8 cellular contexts compared by ENCODE assay signal in genomic region chr11:119334173-119334930, GRCh38. TPM values are rescaled to one million over a fixed set of nuclear protein-coding genes. Genes with fewer than 3 reads are reported as not detected.
DNase-seq lines count a peak whose midpoint lies in the region; ATAC-seq, FAIRE-seq and TF ChIP-seq lines count a peak whose summit lies in the region.

Gene RNF26 (plus strand): TSS chr11:119334527. CDS start chr11:119335123, 596 bp downstream.

- H3K36me3 ChIP-seq in sigmoid colon, result peaks cover 0 to 9% (median 0%) of the 10 kb centered on the region in 4 donors

- no peak for TF ChIP-seq EP300 in sigmoid colon (IDR thresholded peaks at IDR 0.05)

- FAIRE-seq in TTC549 (lab: Jason Lieb, UNC), result peak; percentile 98

- TF ChIP-seq CTCF in 22Rv1 (IDR thresholded peaks at IDR 0.05) (no peak), brain (conservative IDR thresholded peaks at IDR 0.05) (no peak), sigmoid colon (IDR thresholded peaks at IDR 0.05) (no peak)

- ATAC-seq in GM18520 (IDR thresholded peaks at IDR 0.05; ENCODE audit: unreplicated experiment) (peak; percentile 91), HG03064 (IDR thresholded peaks at IDR 0.05; ENCODE audit: low read depth, unreplicated experiment) (peak; percentile 81)

- H3K27me3 Mint-ChIP-seq in brain, result peaks cover 19% of the 10 kb centered on the region

- H3K27ac ChIP-seq in 22Rv1 (peak within 1 kb of the TSS; percentile 79), sigmoid colon (peak within 1 kb of the TSS; percentile 85 to 89 (median 88))

- no peaks in the 10 kb centered on the region for H3K9me3 ChIP-seq in sigmoid colon

- 0% methylated on average over 54 of the region's 54 CpGs for WGBS in sigmoid colon, 2 donors

- H3K4me3 Mint-ChIP-seq in brain, result peak within 1 kb of the TSS; percentile 97 to 100 (median 99)

- intact Hi-C loops in sigmoid colon (cut with DNase I), result no loop called here

- H3K36me3 Mint-ChIP-seq in brain, result no peaks in the 10 kb centered on the region

- peak within 1 kb of the TSS; percentile 75 to 86 (median 84) for H3K4me3 ChIP-seq in sigmoid colon

- TF ChIP-seq POLR2A in sigmoid colon (IDR thresholded peaks at IDR 0.05), result peak; percentile 47 to 60

- peaks cover 0 to 1% (median 0%) of the 10 kb centered on the region in 3 donors for H3K27me3 ChIP-seq in sigmoid colon

- H3K4me1 ChIP-seq in sigmoid colon, result peaks cover 0 to 46% (median 39%) of the 10 kb centered on the region in 4 donors

- peaks cover 73% of the 10 kb centered on the region for H3K4me1 Mint-ChIP-seq in brain

- DNase-seq in NCI-H2107 treated with DMSO at 0.1 percent for 48 hours (lab: John Stamatoyannopoulos, UW; ENCODE audit: unreplicated experiment) (peak; percentile 92), iPS DF 4.7 (ENCODE audit: extremely low read depth, low spot score) (peak; percentile 95), sigmoid colon (peak; percentile 99)

- peak within 1 kb of the TSS; percentile 93 to 100 (median 96) for H3K27ac Mint-ChIP-seq in brain

- H3K9me3 Mint-ChIP-seq in brain, result peaks cover 0 to 2% (median 0%) of the 10 kb centered on the region in 5 experiments

RNA-seq across cellular contexts. Expression of gene RNF26, which starts in this region (rescaled TPM):
- 52.0 TPM for polyA plus RNA-seq in brain (ENCODE audit: insufficient read depth, low read depth, low replicate concordance)
- 10 to 100 TPM in 3 of 4 donors, 1 to 10 TPM in 1; 9.8 to 18.3 (median 11.8) TPM for total RNA-seq in sigmoid colon
- polyA plus RNA-seq in sigmoid colon, result 10 to 100 TPM in 1 of 3 donors, 1 to 10 TPM in 2; 6.2 to 26.1 (median 7.2) TPM

Comparison
In these comparisons a context has a peak if more than half of its experiments do, and no peak if none do; other contexts are left out.
1. Peak in every context shown above with its lines: DNase-seq, ATAC-seq, H3K4me3 ChIP-seq and H3K27ac ChIP-seq.